In genomic region chr16:69402448-69402847, GRCh38 we compare ENCODE assay signal across 16 cellular contexts. TPM values are rescaled to one million over a fixed set of nuclear protein-coding genes. Genes with fewer than 3 reads are reported as not detected.
DNase-seq lines count a peak whose midpoint lies in the region; ATAC-seq and TF ChIP-seq lines count a peak whose summit lies in the region.
"Had no signal": no experiment of that assay in that cellular context is flagged by ENCODE, and none has a peak within 500 bp of the region (broad histone marks: within the 10 kb centered on the region; RNA-seq: fewer than 3 reads in every experiment).

No MANE protein-coding gene starts in this region.

- peaks cover 2% of the 10 kb centered on the region for H3K4me1 ChIP-seq in urinary bladder (ENCODE audit: insufficient read depth)

- CTCF ChIA-PET in activated CD8-positive, alpha-beta T cell treated with anti-CD3 and anti-CD28 coated beads for 36 hours (lab: Charles Lee) = interaction anchor here (3.9 kb wide), 1 partner anchor 7 kb away, joined by 19 read pairs; no protein-coding TSS in a partner anchor
- CTCF ChIA-PET in activated CD8-positive, alpha-beta T cell treated with anti-CD3 and anti-CD28 coated beads, Interleukin-2, amount 10 ng/mL, durations not matched to agents 7 days and 5 days (lab: Charles Lee) = interaction anchor here (5.1 kb wide), 1 partner anchor 7 kb away, joined by 34 read pairs; no protein-coding TSS in a partner anchor

- ATAC-seq in activated CD8-positive, alpha-beta T cell treated with anti-CD3 and anti-CD28 coated beads for 36 hours = peak; percentile 15
- no peak for ATAC-seq in activated CD8-positive, alpha-beta T cell treated with anti-CD3 and anti-CD28 coated beads, Interleukin-2, amount 10 ng/mL, durations not matched to agents 7 days and 5 days
- ATAC-seq: activated CD4-positive, alpha-beta T cell treated with anti-CD3 and anti-CD28 coated beads for 36 hours; effector memory CD8-positive, alpha-beta T cell; left lung; natural killer cell; T-helper 17 cell had no signal

- H3K4me3 Mint-ChIP-seq in activated CD8-positive, alpha-beta T cell treated with anti-CD3 and anti-CD28 coated beads for 36 hours = no peak overlapping the region
- H3K4me3 Mint-ChIP-seq in activated CD8-positive, alpha-beta T cell treated with anti-CD3 and anti-CD28 coated beads, Interleukin-2, amount 10 ng/mL, durations not matched to agents 7 days and 5 days = no peak overlapping the region
- H3K4me3 Mint-ChIP-seq in dendritic cell treated with granulocyte-macrophage colony-stimulating factor and Interleukin-4, amounts not matched to agents 40 ng/mL and 50 ng/mL, for 4 days = no peak overlapping the region
- H3K4me3 Mint-ChIP-seq: activated CD4-positive, alpha-beta T cell treated with anti-CD3 and anti-CD28 coated beads for 36 hours; activated naive CD8-positive, alpha-beta T cell; effector memory CD8-positive, alpha-beta T cell; natural killer cell; T-helper 17 cell had no signal

- peak overlapping the region; percentile 12 for H3K27ac Mint-ChIP-seq in activated CD8-positive, alpha-beta T cell treated with anti-CD3 and anti-CD28 coated beads for 36 hours
- H3K27ac Mint-ChIP-seq in activated CD8-positive, alpha-beta T cell treated with anti-CD3 and anti-CD28 coated beads, Interleukin-2, amount 10 ng/mL, durations not matched to agents 7 days and 5 days = no peak overlapping the region
- peak overlapping the region; percentile 46 for H3K27ac Mint-ChIP-seq in dendritic cell treated with granulocyte-macrophage colony-stimulating factor and Interleukin-4, amounts not matched to agents 40 ng/mL and 50 ng/mL, for 4 days
- H3K27ac Mint-ChIP-seq: activated CD4-positive, alpha-beta T cell treated with anti-CD3 and anti-CD28 coated beads for 36 hours; activated naive CD8-positive, alpha-beta T cell; effector memory CD8-positive, alpha-beta T cell; natural killer cell; T-helper 17 cell had no signal

- H3K9me3 Mint-ChIP-seq in activated CD8-positive, alpha-beta T cell treated with anti-CD3 and anti-CD28 coated beads for 36 hours = no peaks in the 10 kb centered on the region
- no peaks in the 10 kb centered on the region for H3K9me3 Mint-ChIP-seq in activated CD8-positive, alpha-beta T cell treated with anti-CD3 and anti-CD28 coated beads, Interleukin-2, amount 10 ng/mL, durations not matched to agents 7 days and 5 days (ENCODE audit: insufficient read depth)
- peaks cover 7% of the 10 kb centered on the region for H3K9me3 Mint-ChIP-seq in dendritic cell treated with granulocyte-macrophage colony-stimulating factor and Interleukin-4, amounts not matched to agents 40 ng/mL and 50 ng/mL, for 4 days
- H3K9me3 Mint-ChIP-seq: effector memory CD8-positive, alpha-beta T cell; natural killer cell had no signal

- intact Hi-C loops in activated CD8-positive, alpha-beta T cell treated with anti-CD3 and anti-CD28 coated beads for 36 hours (cut with micrococcal nuclease) = no loop called here
- intact Hi-C loops in dendritic cell treated with granulocyte-macrophage colony-stimulating factor and Interleukin-4, amounts not matched to agents 40 ng/mL and 50 ng/mL, for 4 days (cut with micrococcal nuclease) = loop anchor here (1.0 to 10.0 kb wide), 2 partner anchors 22 to 62 kb away; partner anchors contain the start of gene CYB5B

- TF ChIP-seq CTCF in activated CD8-positive, alpha-beta T cell treated with anti-CD3 and anti-CD28 coated beads for 36 hours (IDR thresholded peaks at IDR 0.05) = no peak

- no peaks in the 10 kb centered on the region for H3K36me3 Mint-ChIP-seq in activated CD8-positive, alpha-beta T cell treated with anti-CD3 and anti-CD28 coated beads for 36 hours (ENCODE audit: low read depth)
- H3K36me3 Mint-ChIP-seq in activated CD8-positive, alpha-beta T cell treated with anti-CD3 and anti-CD28 coated beads, Interleukin-2, amount 10 ng/mL, durations not matched to agents 7 days and 5 days (ENCODE audit: low read depth) = no peaks in the 10 kb centered on the region
- no peaks in the 10 kb centered on the region for H3K36me3 Mint-ChIP-seq in dendritic cell treated with granulocyte-macrophage colony-stimulating factor and Interleukin-4, amounts not matched to agents 40 ng/mL and 50 ng/mL, for 4 days (ENCODE audit: low read depth)
- H3K36me3 Mint-ChIP-seq: activated naive CD8-positive, alpha-beta T cell; natural killer cell had no signal

- H3K36me3 ChIP-seq in urinary bladder (ENCODE audit: insufficient read depth) = no peaks in the 10 kb centered on the region
- H3K36me3 ChIP-seq: left lung, MG63 had no signal

- WGBS in urinary bladder = 39% methylated on average over 4 of the region's 4 CpGs

- peak overlapping the region; percentile 5 for H3K27ac ChIP-seq in urinary bladder (ENCODE audit: low read depth)
- H3K27ac ChIP-seq: left lung had no signal

- H3K4me3 ChIP-seq in urinary bladder (ENCODE audit: low read depth, low read length) = no peak overlapping the region
- H3K4me3 ChIP-seq: left lung, MG63 had no signal

- no peak for DNase-seq in activated CD8-positive, alpha-beta T cell treated with anti-CD3 and anti-CD28 coated beads for 36 hours
- DNase-seq in activated CD8-positive, alpha-beta T cell treated with anti-CD3 and anti-CD28 coated beads, Interleukin-2, amount 10 ng/mL, durations not matched to agents 7 days and 5 days = no peak
- DNase-seq in NOMO-1 treated with DMSO at 0.1 percent for 48 hours (lab: John Stamatoyannopoulos, UW; ENCODE audit: unreplicated experiment) = peak; percentile 81
- no peak for DNase-seq in NCI-H1048 (lab: John Stamatoyannopoulos, UW)
- no peak for DNase-seq in NCI-H774 (lab: John Stamatoyannopoulos, UW)
- DNase-seq in NCI-H1092 treated with DMSO at 0.1 percent for 48 hours (lab: John Stamatoyannopoulos, UW) = no peak
- DNase-seq: activated CD4-positive, alpha-beta T cell treated with anti-CD3 and anti-CD28 coated beads for 36 hours; DMS153; effector memory CD8-positive, alpha-beta T cell; left lung; MG63; natural killer cell; T-helper 17 cell had no signal

- H3K27me3 Mint-ChIP-seq in activated CD8-positive, alpha-beta T cell treated with anti-CD3 and anti-CD28 coated beads for 36 hours = no peaks in the 10 kb centered on the region
- no peaks in the 10 kb centered on the region for H3K27me3 Mint-ChIP-seq in activated CD8-positive, alpha-beta T cell treated with anti-CD3 and anti-CD28 coated beads, Interleukin-2, amount 10 ng/mL, durations not matched to agents 7 days and 5 days (ENCODE audit: low read depth)
- peaks cover 49% of the 10 kb centered on the region for H3K27me3 Mint-ChIP-seq in dendritic cell treated with granulocyte-macrophage colony-stimulating factor and Interleukin-4, amounts not matched to agents 40 ng/mL and 50 ng/mL, for 4 days
- H3K27me3 Mint-ChIP-seq: activated CD4-positive, alpha-beta T cell treated with anti-CD3 and anti-CD28 coated beads for 36 hours; activated naive CD8-positive, alpha-beta T cell had no signal

- POLR2A ChIA-PET in activated CD8-positive, alpha-beta T cell treated with anti-CD3 and anti-CD28 coated beads for 36 hours (lab: Charles Lee) = interaction anchor here (1.0 to 1.4 kb wide), 2 partner anchors 23 to 67 kb away, joined by 5 to 6 read pairs; partner anchors contain the start of gene CYB5B
- POLR2A ChIA-PET in activated CD8-positive, alpha-beta T cell treated with anti-CD3 and anti-CD28 coated beads, Interleukin-2, amount 10 ng/mL, durations not matched to agents 7 days and 5 days (lab: Charles Lee) = no interaction called here

- peaks cover 24% of the 10 kb centered on the region for H3K4me1 Mint-ChIP-seq in activated CD8-positive, alpha-beta T cell treated with anti-CD3 and anti-CD28 coated beads for 36 hours (ENCODE audit: low read depth)
- peaks cover 14% of the 10 kb centered on the region for H3K4me1 Mint-ChIP-seq in activated CD8-positive, alpha-beta T cell treated with anti-CD3 and anti-CD28 coated beads, Interleukin-2, amount 10 ng/mL, durations not matched to agents 7 days and 5 days (ENCODE audit: low read depth)
- H3K4me1 Mint-ChIP-seq in dendritic cell treated with granulocyte-macrophage colony-stimulating factor and Interleukin-4, amounts not matched to agents 40 ng/mL and 50 ng/mL, for 4 days (ENCODE audit: low read depth) = peaks cover 37% of the 10 kb centered on the region
- H3K4me1 Mint-ChIP-seq: natural killer cell, T-helper 17 cell had no signal

RNA-seq across cellular contexts. Expression of gene TERF2, which starts 16.6 kb away (rescaled TPM):
- total RNA-seq in activated CD8-positive, alpha-beta T cell treated with anti-CD3 and anti-CD28 coated beads for 36 hours = 10 to 100 TPM; 39.4 to 41.6 TPM
- total RNA-seq in activated CD8-positive, alpha-beta T cell treated with anti-CD3 and anti-CD28 coated beads, Interleukin-2, amount 10 ng/mL, durations not matched to agents 7 days and 5 days = 10 to 100 TPM; 42.6 to 48.4 TPM
- total RNA-seq in urinary bladder = 15.1 TPM
- 17.2 TPM for polyA plus RNA-seq in urinary bladder

RNA-seq across cellular contexts. Expression of gene CYB5B, which starts 22.0 kb away (rescaled TPM):
- 100 to 1,000 TPM; 159 to 163 TPM for total RNA-seq in activated CD8-positive, alpha-beta T cell treated with anti-CD3 and anti-CD28 coated beads for 36 hours
- 100 to 1,000 TPM; 179 to 183 TPM for total RNA-seq in activated CD8-positive, alpha-beta T cell treated with anti-CD3 and anti-CD28 coated beads, Interleukin-2, amount 10 ng/mL, durations not matched to agents 7 days and 5 days
- 114 TPM for total RNA-seq in urinary bladder
- 75.2 TPM for polyA plus RNA-seq in urinary bladder

RNA-seq across cellular contexts. Expression of gene TMED6, which starts 50.9 kb away (rescaled TPM):
- total RNA-seq in activated CD8-positive, alpha-beta T cell treated with anti-CD3 and anti-CD28 coated beads for 36 hours = 1 to 10 TPM; 1.2 to 2.2 TPM
- 1 to 10 TPM; 1.4 to 1.8 TPM for total RNA-seq in activated CD8-positive, alpha-beta T cell treated with anti-CD3 and anti-CD28 coated beads, Interleukin-2, amount 10 ng/mL, durations not matched to agents 7 days and 5 days
- not detected for total RNA-seq in urinary bladder
- polyA plus RNA-seq in urinary bladder = 0.09 TPM
